Comparison of ENCODE assay signal across 9 cellular contexts in the genomic region with DNA sequence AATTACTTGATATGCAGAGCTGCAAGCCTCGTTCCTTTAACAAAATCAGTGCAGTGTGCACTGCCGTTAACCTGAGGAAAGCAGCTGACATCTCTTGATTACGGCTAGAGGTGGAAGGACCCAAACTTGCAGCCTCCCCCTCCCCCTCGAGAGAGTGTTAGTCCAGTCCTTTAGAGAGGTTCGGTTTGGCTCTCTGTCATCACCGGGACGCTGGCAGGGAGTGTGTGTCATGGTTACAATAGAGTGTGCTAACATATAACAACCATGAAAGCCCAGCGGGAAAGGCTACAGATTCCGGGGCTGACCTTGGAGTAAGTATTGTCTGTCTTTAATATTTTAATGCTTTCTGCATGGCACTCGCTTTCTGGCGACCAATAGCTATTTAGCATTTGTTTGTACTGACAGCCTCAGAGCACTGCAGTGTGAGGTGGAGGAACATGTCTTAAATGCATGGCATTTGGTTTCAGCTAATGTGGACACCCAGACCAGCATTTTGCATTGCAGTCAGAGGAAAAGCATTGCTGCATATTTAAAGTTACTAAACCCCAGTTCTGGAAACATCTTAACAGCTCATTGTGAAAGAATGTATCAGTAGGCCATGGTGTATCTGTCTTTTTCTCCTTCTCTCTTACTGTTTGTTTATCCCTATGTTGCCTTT.
DNase-seq lines count a peak whose midpoint lies in the region; ATAC-seq, FAIRE-seq and TF ChIP-seq lines count a peak whose summit lies in the region.
"Had no signal": no experiment of that assay in that cellular context is flagged by ENCODE, and none has a peak within 500 bp of the region (broad histone marks: within the 10 kb centered on the region; RNA-seq: fewer than 3 reads in every experiment).

No MANE protein-coding gene starts in this region.

- H3K4me3 ChIP-seq in esophagus (ENCODE audit: low read depth in 1 of 2, low read length in 2 of 2) (peak overlapping the region; percentile 19 to 44), mucosa of descending colon (no peak overlapping the region)

- ATAC-seq in mucosa of descending colon = peak; percentile 38
- no peak for ATAC-seq in HG02973 (IDR thresholded peaks at IDR 0.05; ENCODE audit: unreplicated experiment)

- peaks cover 0 to 3% of the 10 kb centered on the region in 2 donors for H3K4me1 ChIP-seq in esophagus (ENCODE audit: control insufficient read depth in 2 of 2, insufficient read depth in 2 of 2, low read length in 1 of 2)
- H3K4me1 ChIP-seq in mucosa of descending colon (ENCODE audit: low read depth) = peaks cover 15% of the 10 kb centered on the region

- no peak for FAIRE-seq in urothelium cell line (lab: Jason Lieb, UNC)
- FAIRE-seq: A204.1 had no signal

- H3K27ac ChIP-seq in esophagus (ENCODE audit: low read depth in 2 of 2, low read length in 1 of 2) = peak overlapping the region; percentile 12 to 54

- H3K36me3 ChIP-seq in esophagus (ENCODE audit: control insufficient read depth in 2 of 2, insufficient read depth in 2 of 2, low read length in 1 of 2) = no peaks in the 10 kb centered on the region
- no peaks in the 10 kb centered on the region for H3K36me3 ChIP-seq in mucosa of descending colon (ENCODE audit: low read depth)

- intact Hi-C loops in mucosa of descending colon (cut with DNase I, micrococcal nuclease) = no loop called here

- DNase-seq in NCI-H1694 (lab: John Stamatoyannopoulos, UW) = peak; percentile 7
- DNase-seq in NCI-H1694 treated with DMSO at 0.1 percent for 48 hours (lab: John Stamatoyannopoulos, UW) = no peak
- DNase-seq in mucosa of descending colon = no peak
- peak; percentile 31 for DNase-seq in urothelium cell line (ENCODE audit: low spot score)
- DNase-seq in T1000 (lab: John Stamatoyannopoulos, UW) = no peak
- DNase-seq in GOT3 (lab: John Stamatoyannopoulos, UW) = no peak

- H3K9me3 ChIP-seq in esophagus (ENCODE audit: control insufficient read depth in 2 of 2, insufficient read depth in 1 of 2, low read depth in 1 of 2, low read length in 1 of 2) (no peaks in the 10 kb centered on the region), mucosa of descending colon (no peaks in the 10 kb centered on the region)

- 34 to 39% methylated on average over 11 of the region's 11 CpGs for WGBS in esophagus, 2 donors

- no peaks in the 10 kb centered on the region for H3K27me3 ChIP-seq in esophagus (ENCODE audit: control insufficient read depth in 1 of 2, insufficient read depth in 2 of 2, low read length in 2 of 2)

- no peak for TF ChIP-seq CTCF in mucosa of descending colon (IDR thresholded peaks at IDR 0.05)

Comparison
In these comparisons a context has a peak if more than half of its experiments do, and no peak if none do; other contexts are left out.
1. DNase-seq: peak in NCI-H1694 (single experiment) and urothelium cell line (single experiment); none in NCI-H1694 treated with DMSO at 0.1 percent for 48 hours (single experiment), mucosa of descending colon (0 of 3), T1000 (single experiment) and GOT3 (single experiment).